In the genomic region with DNA sequence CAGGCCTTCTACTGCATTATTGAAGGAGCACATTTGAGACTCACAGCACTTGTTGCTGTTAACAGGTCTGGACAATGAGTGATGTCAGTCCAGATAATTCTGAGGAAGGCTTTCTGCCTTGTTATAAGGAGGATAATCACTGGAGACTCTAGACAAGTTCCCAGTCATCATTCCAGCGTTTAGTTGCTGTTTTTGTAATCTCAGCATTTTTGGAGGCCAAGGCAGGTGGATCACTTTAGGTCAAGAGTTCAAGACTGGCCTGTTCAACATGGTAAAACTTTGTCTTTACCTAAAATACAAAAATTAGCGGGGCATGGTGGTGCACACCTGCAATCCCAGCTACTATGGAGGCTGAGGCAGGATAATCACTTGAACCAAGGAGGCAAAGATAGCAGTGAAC, we compare ENCODE assay signal across 3 cellular contexts.
TF ChIP-seq lines count a peak whose summit lies in the region.

No MANE protein-coding gene starts in this region.

TF ChIP-seq in A549, 52 proteins besides CTCF, POLR2A, EP300 and RAD21:
- no peak for TF ChIP-seq RCOR1 (IDR thresholded peaks at IDR 0.05; ENCODE audit: low read depth, low read length)
- peak; percentile 53 for TF ChIP-seq MAFK (IDR thresholded peaks at IDR 0.05; ENCODE audit: partially characterized antibody)
- TF ChIP-seq, protein P1, sequence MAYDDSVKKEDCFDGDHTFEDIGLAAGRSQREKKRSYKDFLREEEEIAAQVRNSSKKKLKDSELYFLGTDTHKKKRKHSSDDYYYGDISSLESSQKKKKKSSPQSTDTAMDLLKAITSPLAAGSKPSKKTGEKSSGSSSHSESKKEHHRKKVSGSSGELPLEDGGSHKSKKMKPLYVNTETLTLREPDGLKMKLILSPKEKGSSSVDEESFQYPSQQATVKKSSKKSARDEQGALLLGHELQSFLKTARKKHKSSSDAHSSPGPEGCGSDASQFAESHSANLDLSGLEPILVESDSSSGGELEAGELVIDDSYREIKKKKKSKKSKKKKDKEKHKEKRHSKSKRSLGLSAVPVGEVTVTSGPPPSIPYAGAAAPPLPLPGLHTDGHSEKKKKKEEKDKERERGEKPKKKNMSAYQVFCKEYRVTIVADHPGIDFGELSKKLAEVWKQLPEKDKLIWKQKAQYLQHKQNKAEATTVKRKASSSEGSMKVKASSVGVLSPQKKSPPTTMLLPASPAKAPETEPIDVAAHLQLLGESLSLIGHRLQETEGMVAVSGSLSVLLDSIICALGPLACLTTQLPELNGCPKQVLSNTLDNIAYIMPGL (CRISPR knock-in tag; IDR thresholded peaks at IDR 0.05; ENCODE audit: borderline replicate concordance), result no peak
- no peak for TF ChIP-seq RNF2 (IDR thresholded peaks at IDR 0.05; ENCODE audit: borderline replicate concordance, low read depth)

TF ChIP-seq in IMR-90, 13 proteins besides CTCF, POLR2A, EP300 and RAD21:
- TF ChIP-seq MAFK (IDR thresholded peaks at IDR 0.05; ENCODE audit: low read depth, low read length) (peak; percentile 33; the same call in 1 of the 2 replicates), RFX5 (IDR thresholded peaks at IDR 0.05; ENCODE audit: low read depth, low read length) (no peak)

TF ChIP-seq in endothelial cell of umbilical vein, 7 proteins besides CTCF, POLR2A, EP300 and RAD21:
- TF ChIP-seq GATA2 (IDR thresholded peaks at IDR 0.05; ENCODE audit: insufficient read depth, insufficient read length, low read depth, low read length), result no peak
- no peak for TF ChIP-seq MYC (IDR thresholded peaks at IDR 0.05; ENCODE audit: low read depth, low read length)
- no peak for TF ChIP-seq POLR2AphosphoS5 (IDR thresholded peaks at IDR 0.05; ENCODE audit: insufficient read depth, low read depth, low read length)
- TF ChIP-seq JUN (IDR thresholded peaks at IDR 0.05; ENCODE audit: borderline replicate concordance, insufficient read depth, insufficient read length, low read depth), result no peak
TF ChIP-seq in endothelial cell of umbilical vein: peak in this region for 0.
